Comparison of ENCODE assay signal across 18 cellular contexts in genomic region chr9:127222388-127223095, GRCh38.
"Had no signal": no experiment of that assay in that cellular context is flagged by ENCODE, and none has a peak within 500 bp of the region (broad histone marks: within the 10 kb centered on the region; RNA-seq: fewer than 3 reads in every experiment).

No MANE protein-coding gene starts in this region.

- DNase-seq: activated gamma-delta T cell; gastrocnemius medialis; kidney; retina; stimulated activated CD4-positive, alpha-beta T cell treated with anti-CD3 and anti-CD28 coated beads, Interleukin-12 subunit alpha, Interleukin-12 subunit beta, amount 100 ng/mL, for 4 hours; stimulated activated CD4-positive, alpha-beta T cell treated with anti-CD3 and anti-CD28 coated beads, Interleukin-1b, Interleukin-23, amount 100 ng/mL, for 48 hours; stimulated activated CD8-positive, alpha-beta memory T cell treated with anti-CD3 and anti-CD28 coated beads, Interleukin-4, amount 100 ng/mL, for 48 hours; T-helper 1 cell; T1000 had no signal

- H3K27me3 Mint-ChIP-seq: activated naive CD4-positive, alpha-beta T cell treated with anti-CD3 and anti-CD28 coated beads, Interleukin-2, amount 50 U/mL, for 24 hours had no signal

- FAIRE-seq: kidney had no signal

- H3K36me3 ChIP-seq: ascending aorta, breast epithelium, gastrocnemius medialis, tibial nerve, vagina had no signal

- ATAC-seq: activated CD4-positive, CD25-positive, alpha-beta regulatory T cell treated with anti-CD3 and anti-CD28 coated beads, Interleukin-2, amount 50 U/mL, for 24 hours; esophagus mucosa; gastrocnemius medialis; left lobe of liver had no signal

- H3K4me3 Mint-ChIP-seq: activated naive CD4-positive, alpha-beta T cell treated with anti-CD3 and anti-CD28 coated beads, Interleukin-2, amount 50 U/mL, for 24 hours; stimulated activated naive CD8-positive, alpha-beta T cell treated with anti-CD3 and anti-CD28 coated beads, Interleukin-15, Interleukin-2, amounts not matched to agents 100 ng/mL and 50 ng/mL, for 24 hours had no signal

- H3K36me3 Mint-ChIP-seq: activated naive CD4-positive, alpha-beta T cell treated with anti-CD3 and anti-CD28 coated beads, Interleukin-2, amount 50 U/mL, for 24 hours had no signal

- H3K9me3 ChIP-seq: ascending aorta, breast epithelium, gastrocnemius medialis, tibial nerve, vagina had no signal

- H3K27ac Mint-ChIP-seq: activated naive CD4-positive, alpha-beta T cell treated with anti-CD3 and anti-CD28 coated beads, Interleukin-2, amount 50 U/mL, for 24 hours; stimulated activated naive CD8-positive, alpha-beta T cell treated with anti-CD3 and anti-CD28 coated beads, Interleukin-15, Interleukin-2, amounts not matched to agents 100 ng/mL and 50 ng/mL, for 24 hours had no signal

- H3K4me3 ChIP-seq: ascending aorta, breast epithelium, gastrocnemius medialis, tibial nerve, vagina had no signal

- H3K27me3 ChIP-seq: ascending aorta, breast epithelium, gastrocnemius medialis, tibial nerve, vagina had no signal

- H3K4me1 ChIP-seq: breast epithelium had no signal

- H3K9me3 Mint-ChIP-seq: activated naive CD4-positive, alpha-beta T cell treated with anti-CD3 and anti-CD28 coated beads, Interleukin-2, amount 50 U/mL, for 24 hours; stimulated activated naive CD8-positive, alpha-beta T cell treated with anti-CD3 and anti-CD28 coated beads, Interleukin-15, Interleukin-2, amounts not matched to agents 100 ng/mL and 50 ng/mL, for 24 hours had no signal

- H3K27ac ChIP-seq: gastrocnemius medialis, vagina had no signal
